Comparison of ENCODE assay signal across 17 cellular contexts in genomic region chr2:124426630-124427029, GRCh38.
"Had no signal": no experiment of that assay in that cellular context is flagged by ENCODE, and none has a peak within 500 bp of the region (broad histone marks: within the 10 kb centered on the region; RNA-seq: fewer than 3 reads in every experiment).

No MANE protein-coding gene starts in this region.

- H3K4me1 ChIP-seq: body of pancreas, colonic mucosa, foreskin keratinocyte, heart left ventricle, parathyroid adenoma, thyroid gland had no signal

- H3K9me3 ChIP-seq: body of pancreas, colonic mucosa, heart left ventricle, neutrophil, thyroid gland had no signal

- DNase-seq: activated CD4-positive, alpha-beta memory T cell treated with anti-CD3 and anti-CD28 coated beads for 36 hours; activated CD4-positive, alpha-beta T cell treated with anti-CD3 and anti-CD28 coated beads for 36 hours; activated naive CD8-positive, alpha-beta T cell treated with anti-CD3 and anti-CD28 coated beads for 36 hours; activated T-cell treated with anti-CD3 and anti-CD28 coated beads for 4 hours; body of pancreas; colonic mucosa; foreskin keratinocyte; heart left ventricle; retina; stimulated activated CD4-positive, alpha-beta T cell treated with anti-CD3 and anti-CD28 coated beads, Interleukin-12 subunit alpha, Interleukin-12 subunit beta, amount 100 ng/mL, for 4 hours; stimulated activated CD4-positive, alpha-beta T cell treated with anti-CD3 and anti-CD28 coated beads, Interleukin-1b, Interleukin-23, amount 100 ng/mL, for 48 hours; stimulated activated CD8-positive, alpha-beta memory T cell treated with anti-CD3 and anti-CD28 coated beads, Interleukin-4, amount 100 ng/mL, for 48 hours; stimulated activated naive CD4-positive, alpha-beta T cell; thyroid gland had no signal

- H3K36me3 ChIP-seq: colonic mucosa, heart left ventricle, neutrophil, thyroid gland had no signal

- H3K27ac ChIP-seq: body of pancreas, colonic mucosa, foreskin keratinocyte, heart left ventricle, neutrophil, parathyroid adenoma, thyroid gland had no signal

- H3K4me3 ChIP-seq: body of pancreas, colonic mucosa, heart left ventricle, thyroid gland had no signal

- H3K27me3 ChIP-seq: body of pancreas, colonic mucosa, foreskin keratinocyte, heart left ventricle, neutrophil, thyroid gland had no signal

- ATAC-seq: activated CD4-positive, alpha-beta T cell treated with anti-CD3 and anti-CD28 coated beads for 36 hours; body of pancreas; foreskin keratinocyte; heart left ventricle; natural killer cell treated with Interleukin-12 subunit alpha and Interleukin-12 subunit beta and Interleukin-15 and Interleukin-18, amount 100 ng/mL, for 72 hours had no signal
